Comparison of ENCODE assay signal across 23 cellular contexts in the genomic region with DNA sequence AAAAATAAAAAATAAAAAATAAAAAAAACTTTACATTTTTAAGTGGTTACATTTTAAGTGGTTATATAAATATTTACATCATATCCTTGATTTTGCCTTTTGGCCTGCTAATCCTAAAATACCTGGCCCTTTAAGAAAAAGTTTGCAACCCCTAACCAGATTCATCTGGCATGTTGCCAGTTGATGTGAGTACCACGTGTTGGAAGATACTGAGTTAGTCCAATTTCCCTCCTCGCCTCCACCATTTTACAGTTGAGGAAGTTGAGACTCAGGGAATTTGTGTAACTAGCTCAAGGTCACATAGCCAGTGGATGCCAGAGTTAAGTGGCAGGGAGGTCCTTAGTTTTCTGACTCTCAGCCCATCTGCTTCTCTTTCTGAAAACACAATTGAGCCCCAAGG. TPM values are rescaled to one million over a fixed set of nuclear protein-coding genes. Genes with fewer than 3 reads are reported as not detected.
DNase-seq lines count a peak whose midpoint lies in the region; FAIRE-seq and TF ChIP-seq lines count a peak whose summit lies in the region.
"Had no signal": no experiment of that assay in that cellular context is flagged by ENCODE, and none has a peak within 500 bp of the region (broad histone marks: within the 10 kb centered on the region; RNA-seq: fewer than 3 reads in every experiment).

No MANE protein-coding gene starts in this region.

- H3K36me3 Mint-ChIP-seq in dendritic cell treated with granulocyte-macrophage colony-stimulating factor and Interleukin-4, amounts not matched to agents 40 ng/mL and 50 ng/mL, for 4 days (ENCODE audit: low read depth): no peaks in the 10 kb centered on the region
- H3K36me3 Mint-ChIP-seq: CD8-positive, alpha-beta memory T cell had no signal

- FAIRE-seq in frontal cortex (lab: Jason Lieb, UNC): no peak
- FAIRE-seq: A549, TTC549 had no signal

- intact Hi-C loops in dendritic cell treated with granulocyte-macrophage colony-stimulating factor and Interleukin-4, amounts not matched to agents 40 ng/mL and 50 ng/mL, for 4 days (cut with micrococcal nuclease): no loop called here

- H3K9me3 Mint-ChIP-seq in dendritic cell treated with granulocyte-macrophage colony-stimulating factor and Interleukin-4, amounts not matched to agents 40 ng/mL and 50 ng/mL, for 4 days: no peaks in the 10 kb centered on the region
- H3K9me3 Mint-ChIP-seq: CD8-positive, alpha-beta memory T cell had no signal

- H3K27me3 ChIP-seq in HL-60 (ENCODE audit: insufficient read depth, poor library complexity, severe bottlenecking): no peaks in the 10 kb centered on the region
- H3K27me3 ChIP-seq: BLaER1 treated with 17β-estradiol and CSF1 and Interleukin-3, amounts not matched to agents 10 nM and 100 nM; MG63; SJSA1 had no signal

- no peak for TF ChIP-seq CTCF in HL-60 (IDR thresholded peaks at IDR 0.05; ENCODE audit: insufficient read depth, low read length)

- no peak overlapping the region for H3K27ac ChIP-seq in HL-60 (replicated peaks)
- H3K27ac ChIP-seq: PC-9, SJSA1 had no signal

- DNase-seq in NCI-H748 (lab: John Stamatoyannopoulos, UW; ENCODE audit: unreplicated experiment) (peak; percentile 11), NCI-H748 treated with DMSO at 0.1 percent for 48 hours (lab: John Stamatoyannopoulos, UW) (no peak), HL-60 (ENCODE audit: low read depth in 1 of 2, low spot score in 1 of 2) (peak; percentile 13 to 27), OCI-M1 (lab: John Stamatoyannopoulos, UW) (peak; percentile 15), frontal cortex (ENCODE audit: low spot score in 2 of 2) (no peak), NCI-H187 (lab: John Stamatoyannopoulos, UW) (no peak), GF-D8 (lab: John Stamatoyannopoulos, UW) (no peak)
- DNase-seq: CD8-positive, alpha-beta memory T cell; DMS79; H7; Kasumi-1; MG63; NCI-H1105 treated with DMSO at 0.1 percent for 48 hours; NCI-H1694 treated with DMSO at 0.1 percent for 48 hours; NCI-H526 treated with DMSO at 0.1 percent for 48 hours; PC-9; SW 1271 had no signal

- H3K4me3 ChIP-seq in HL-60 (replicated peaks; ENCODE audit: insufficient read depth, low read length): no peak overlapping the region
- H3K4me3 ChIP-seq: A549; BLaER1 treated with 17β-estradiol and CSF1 and Interleukin-3, amounts not matched to agents 10 nM and 100 nM; MG63; PC-9; SJSA1 had no signal

- no peaks in the 10 kb centered on the region for H3K27me3 Mint-ChIP-seq in dendritic cell treated with granulocyte-macrophage colony-stimulating factor and Interleukin-4, amounts not matched to agents 40 ng/mL and 50 ng/mL, for 4 days
- H3K27me3 Mint-ChIP-seq: CD8-positive, alpha-beta memory T cell had no signal

- peak overlapping the region; percentile 67 for H3K27ac Mint-ChIP-seq in dendritic cell treated with granulocyte-macrophage colony-stimulating factor and Interleukin-4, amounts not matched to agents 40 ng/mL and 50 ng/mL, for 4 days

- no peak overlapping the region for H3K4me3 Mint-ChIP-seq in dendritic cell treated with granulocyte-macrophage colony-stimulating factor and Interleukin-4, amounts not matched to agents 40 ng/mL and 50 ng/mL, for 4 days

- H3K4me1 Mint-ChIP-seq in dendritic cell treated with granulocyte-macrophage colony-stimulating factor and Interleukin-4, amounts not matched to agents 40 ng/mL and 50 ng/mL, for 4 days (ENCODE audit: low read depth): peaks cover 57% of the 10 kb centered on the region
- H3K4me1 Mint-ChIP-seq: CD8-positive, alpha-beta memory T cell had no signal

RNA-seq across cellular contexts. Expression of a gene that starts 5.1 kb away (rescaled TPM):
- not detected for total RNA-seq in frontal cortex
- total RNA-seq: CD8-positive, alpha-beta memory T cell; H7; SJSA1; T-helper 2 cell treated with Interferon-gamma antibody and Interleukin-4, amounts not matched to agents 100 ng/mL and 5 ng/mL, for 36 hours had no signal

Comparison
In these comparisons a context has a peak if more than half of its experiments do, and no peak if none do; other contexts are left out.
1. DNase-seq: peak in NCI-H748 (single experiment), HL-60 (2 of 2) and OCI-M1 (single experiment); none in NCI-H748 treated with DMSO at 0.1 percent for 48 hours (single experiment), frontal cortex (0 of 2), NCI-H187 (0 of 2) and GF-D8 (single experiment).